In the genomic region with DNA sequence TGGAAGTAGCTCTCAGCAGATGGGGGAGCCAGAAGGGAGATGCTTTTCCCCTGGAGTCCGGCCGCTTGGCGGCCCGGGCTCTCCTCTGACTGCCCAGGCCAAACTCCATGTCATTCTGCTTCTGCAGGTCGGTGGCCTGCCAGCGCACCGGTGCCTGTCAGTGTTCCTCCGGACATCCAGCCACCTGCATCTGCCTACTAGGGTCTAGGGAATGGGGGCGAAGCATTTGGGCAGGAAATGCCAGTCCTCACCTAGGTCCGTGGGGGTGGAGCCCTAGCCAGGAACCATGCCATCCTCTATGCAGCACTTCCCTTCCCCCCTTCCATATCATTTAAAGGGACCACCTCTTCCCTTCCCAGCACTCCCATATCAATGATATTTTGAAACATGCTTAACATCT, we compare ENCODE assay signal across 1 cellular context.
TF ChIP-seq lines count a peak whose summit lies in the region.

No MANE protein-coding gene starts in this region.

TF ChIP-seq in A549, 52 proteins besides CTCF, POLR2A, EP300 and RAD21:
- TF ChIP-seq ESRRA (IDR thresholded peaks at IDR 0.05; ENCODE audit: borderline replicate concordance, low read length) (no peak), SREBF2 (IDR thresholded peaks at IDR 0.05) (no peak), GATA3 (IDR thresholded peaks at IDR 0.05; ENCODE audit: borderline replicate concordance) (no peak), RNF2 (IDR thresholded peaks at IDR 0.05; ENCODE audit: borderline replicate concordance, low read depth) (no peak), E2F6 (IDR thresholded peaks at IDR 0.05; ENCODE audit: borderline replicate concordance, low read depth) (no peak), ZC3H11A (IDR thresholded peaks at IDR 0.05) (no peak), EHF (CRISPR knock-in tag; IDR thresholded peaks at IDR 0.05) (no peak), HOXA7 (CRISPR knock-in tag; IDR thresholded peaks at IDR 0.05) (no peak), POLR2AphosphoS2 (conservative IDR thresholded peaks at IDR 0.05; ENCODE audit: low read length) (no peak)
- TF ChIP-seq, protein P1, sequence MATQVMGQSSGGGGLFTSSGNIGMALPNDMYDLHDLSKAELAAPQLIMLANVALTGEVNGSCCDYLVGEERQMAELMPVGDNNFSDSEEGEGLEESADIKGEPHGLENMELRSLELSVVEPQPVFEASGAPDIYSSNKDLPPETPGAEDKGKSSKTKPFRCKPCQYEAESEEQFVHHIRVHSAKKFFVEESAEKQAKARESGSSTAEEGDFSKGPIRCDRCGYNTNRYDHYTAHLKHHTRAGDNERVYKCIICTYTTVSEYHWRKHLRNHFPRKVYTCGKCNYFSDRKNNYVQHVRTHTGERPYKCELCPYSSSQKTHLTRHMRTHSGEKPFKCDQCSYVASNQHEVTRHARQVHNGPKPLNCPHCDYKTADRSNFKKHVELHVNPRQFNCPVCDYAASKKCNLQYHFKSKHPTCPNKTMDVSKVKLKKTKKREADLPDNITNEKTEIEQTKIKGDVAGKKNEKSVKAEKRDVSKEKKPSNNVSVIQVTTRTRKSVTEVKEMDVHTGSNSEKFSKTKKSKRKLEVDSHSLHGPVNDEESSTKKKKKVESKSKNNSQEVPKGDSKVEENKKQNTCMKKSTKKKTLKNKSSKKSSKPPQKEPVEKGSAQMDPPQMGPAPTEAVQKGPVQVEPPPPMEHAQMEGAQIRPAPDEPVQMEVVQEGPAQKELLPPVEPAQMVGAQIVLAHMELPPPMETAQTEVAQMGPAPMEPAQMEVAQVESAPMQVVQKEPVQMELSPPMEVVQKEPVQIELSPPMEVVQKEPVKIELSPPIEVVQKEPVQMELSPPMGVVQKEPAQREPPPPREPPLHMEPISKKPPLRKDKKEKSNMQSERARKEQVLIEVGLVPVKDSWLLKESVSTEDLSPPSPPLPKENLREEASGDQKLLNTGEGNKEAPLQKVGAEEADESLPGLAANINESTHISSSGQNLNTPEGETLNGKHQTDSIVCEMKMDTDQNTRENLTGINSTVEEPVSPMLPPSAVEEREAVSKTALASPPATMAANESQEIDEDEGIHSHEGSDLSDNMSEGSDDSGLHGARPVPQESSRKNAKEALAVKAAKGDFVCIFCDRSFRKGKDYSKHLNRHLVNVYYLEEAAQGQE (IDR thresholded peaks at IDR 0.05), result no peak
